8 cellular contexts compared by ENCODE assay signal in the genomic region with DNA sequence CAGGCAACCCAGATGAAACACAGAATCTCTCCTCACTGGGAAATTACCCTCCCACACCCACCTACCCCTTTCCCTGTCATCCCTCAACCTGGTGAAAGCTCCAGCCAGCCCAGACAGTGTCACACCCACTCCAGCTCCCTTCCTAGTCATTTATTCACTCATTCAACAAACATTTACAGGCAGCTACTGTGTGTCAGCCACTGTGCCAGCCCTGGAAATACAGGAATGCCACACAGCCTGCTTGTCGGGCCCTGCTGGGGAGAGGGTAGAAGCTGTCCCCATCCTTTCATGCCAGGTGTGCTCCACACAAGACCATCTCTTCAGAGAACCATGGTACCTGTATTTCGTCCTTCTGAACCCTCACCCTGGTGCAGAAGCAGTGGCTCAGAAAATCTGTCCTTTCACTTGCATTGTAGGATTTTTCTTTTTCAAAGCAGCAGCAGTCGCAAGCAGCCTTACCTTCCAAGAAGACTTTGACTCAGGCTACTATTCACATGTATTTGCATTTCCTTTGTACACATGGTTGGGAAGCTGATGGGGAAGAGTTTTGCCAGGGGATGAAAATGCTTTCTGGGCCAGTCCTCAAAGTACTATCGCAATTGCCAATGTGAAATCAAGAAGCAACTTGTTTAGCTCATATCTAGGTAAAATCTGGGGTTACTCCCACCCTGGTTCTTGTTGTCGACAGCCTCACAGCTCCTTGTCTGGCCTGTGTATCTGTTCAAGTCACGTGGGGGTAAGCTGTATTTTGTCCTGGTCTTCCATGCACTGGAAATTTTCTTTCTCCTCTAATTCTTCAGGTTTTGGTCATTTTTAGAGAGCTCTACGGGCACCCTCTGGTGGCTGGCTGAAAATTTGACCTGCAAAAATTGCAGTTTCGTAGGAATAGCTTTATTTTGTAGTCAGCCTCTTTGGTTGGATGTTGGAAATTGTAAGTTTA.
DNase-seq lines count a peak whose midpoint lies in the region; ATAC-seq, FAIRE-seq and TF ChIP-seq lines count a peak whose summit lies in the region.

No MANE protein-coding gene starts in this region.

- no peak for TF ChIP-seq EP300 in K562 (IDR thresholded peaks at IDR 0.05; ENCODE audit: low read length)

- peak; percentile 84 for FAIRE-seq in K562 (lab: Jason Lieb, UNC)

- no peak overlapping the region for H3K4me3 ChIP-seq in K562

- H3K79me2 ChIP-seq in K562 (ENCODE audit: control insufficient read depth, insufficient read depth, low read length): no peaks in the 10 kb centered on the region

- H3K9me3 ChIP-seq in K562 (replicated peaks; ENCODE audit: control insufficient read depth, insufficient read depth, low read depth, low read length): no peaks in the 10 kb centered on the region; the same call in 1 of the 2 replicates

- peak; percentile 60 to 73 (median 66) for TF ChIP-seq CTCF in K562 (IDR thresholded peaks at IDR 0.05 in 2 of 3, conservative IDR thresholded peaks at IDR 0.05 in 1 of 3; ENCODE audit: insufficient read depth in 2 of 3, low read depth in 1 of 3, low read length in 3 of 3)

- no peaks in the 10 kb centered on the region for H3K27me3 ChIP-seq in K562 (ENCODE audit: control insufficient read depth in 2 of 2, insufficient read depth in 2 of 2, low read length in 2 of 2)

- intact Hi-C loops in K562 (cut with micrococcal nuclease): loop anchor here (1.0 to 5.0 kb wide), 5 partner anchors 52 to 259 kb away; no protein-coding TSS in a partner anchor

- H3K4me1 ChIP-seq in K562 (replicated peaks in 1 of 2; ENCODE audit: control insufficient read depth in 2 of 2, insufficient read depth in 2 of 2, low read length in 2 of 2): peaks cover 0 to 7% of the 10 kb centered on the region in 2 experiments; a peak in 3 of 5 replicates

- H3K9ac ChIP-seq in K562 (ENCODE audit: insufficient read depth in 1 of 2, low read depth in 2 of 2, low read length in 2 of 2): no peak overlapping the region

- TF ChIP-seq RAD21 in K562 (CRISPR knock-in tag; conservative IDR thresholded peaks at IDR 0.05 in 1 of 2, IDR thresholded peaks at IDR 0.05 in 1 of 2): peak; percentile 83 to 90

- POLR2A ChIA-PET in K562 (lab: Yijun Ruan, JAX): interaction anchor here (0.9 to 1.7 kb wide), 4 partner anchors 146 to 249 kb away, joined by 3 to 5 read pairs (median 4); partner anchors contain the start of gene EGLN3

- H3K4me2 ChIP-seq in K562 (ENCODE audit: insufficient read depth, low read length): no peak overlapping the region

- ATAC-seq in K562 (peak; percentile 50; the same call in 2 of the 3 replicates), GM18873 (IDR thresholded peaks at IDR 0.05; ENCODE audit: low FRiP score, unreplicated experiment) (no peak)

- no peak for TF ChIP-seq POLR2A in K562 (conservative IDR thresholded peaks at IDR 0.05)

- peak; percentile 16 for DNase-seq in stimulated activated CD4-positive, alpha-beta T cell treated with anti-CD3 and anti-CD28 coated beads, Interleukin-15, amount 100 ng/mL, for 24 hours
- no peak for DNase-seq in stimulated activated CD4-positive, alpha-beta T cell treated with anti-CD3 and anti-CD28 coated beads, Interleukin-4, amount 100 ng/mL, for 4 hours
- DNase-seq in NCI-H524 (lab: John Stamatoyannopoulos, UW) (peak; percentile 49 to 88), K562 (ENCODE audit: extremely low read depth in 1 of 4, low spot score in 3 of 4) (peak; percentile 43 to 57 (median 52)), hypothalamus (lab: John Stamatoyannopoulos, UW) (peak in 37 of 51 donors; percentile 5 to 72 (median 21)), GM19238 (ENCODE audit: insufficient read length, low spot score) (no peak)
- peak; percentile 35 for DNase-seq in stimulated activated CD8-positive, alpha-beta memory T cell treated with anti-CD3 and anti-CD28 coated beads, Interleukin-4, amount 100 ng/mL, for 48 hours

- no TSS peak for BruUV-seq in K562 (replicated peaks; lab: Mats Ljungman, UMichigan)

- H3K9me1 ChIP-seq in K562 (ENCODE audit: control insufficient read depth, insufficient read depth, low read length): no peaks in the 10 kb centered on the region

- peak overlapping the region; percentile 66 for H2AFZ ChIP-seq in K562 (ENCODE audit: low read depth, low read length)

- H3K36me3 ChIP-seq in K562 (ENCODE audit: control insufficient read depth, insufficient read depth, low read length): no peaks in the 10 kb centered on the region

- no peaks in the 10 kb centered on the region for H4K20me1 ChIP-seq in K562 (replicated peaks; ENCODE audit: control insufficient read depth, insufficient read depth, low read length)

- no peak overlapping the region for H3K27ac ChIP-seq in K562 (ENCODE audit: extremely low read depth, low read depth, low read length)

- CTCF ChIA-PET in K562 (lab: Yijun Ruan, JAX; ENCODE audit: low intra/inter-chr PET ratio): interaction anchor here (0.6 to 1.2 kb wide), 4 partner anchors 151 to 382 kb away, joined by 3 to 8 read pairs (median 4); no protein-coding TSS in a partner anchor

- WGBS in K562 (ENCODE audit: insufficient coverage, low coverage, missing lambda C conversion rate): 40% methylated on average over 7 of the region's 8 CpGs

- in situ Hi-C loops in K562 (cut with MboI): loop anchor here (10.0 kb wide), 1 partner anchor 264 kb away; no protein-coding TSS in a partner anchor

TF ChIP-seq in K562, 482 proteins besides CTCF, POLR2A, EP300 and RAD21 (continues in another document):
- TF ChIP-seq BHLHE40 (IDR thresholded peaks at IDR 0.05; ENCODE audit: low read length) (peak; percentile 44; the same call in 1 of the 2 replicates), USF2 (CRISPR knock-in tag; IDR thresholded peaks at IDR 0.05) (peak; percentile 75), MTF1 (CRISPR knock-in tag; IDR thresholded peaks at IDR 0.05; ENCODE audit: borderline replicate concordance) (no peak), TOE1 (IDR thresholded peaks at IDR 0.05; ENCODE audit: borderline replicate concordance) (peak; percentile 54; the same call in 1 of the 2 replicates), TOE1 (CRISPR knock-in tag; IDR thresholded peaks at IDR 0.05; ENCODE audit: borderline replicate concordance, low read depth) (no peak), CBFA2T2 (conservative IDR thresholded peaks at IDR 0.05) (0 out of 2 replicates have a peak, but pooled peaks have one; percentile 18), ZNF224 (CRISPR knock-in tag; IDR thresholded peaks at IDR 0.05) (no peak), SMC3 (conservative IDR thresholded peaks at IDR 0.05; ENCODE audit: insufficient read depth, low read depth, low read length) (peak; percentile 66), RAD51 (IDR thresholded peaks at IDR 0.05; ENCODE audit: borderline replicate concordance, low read depth) (peak; percentile 67), NFIC (IDR thresholded peaks at IDR 0.05) (no peak), L3MBTL2 (IDR thresholded peaks at IDR 0.05) (peak; percentile 70)
- TF ChIP-seq, protein P1, sequence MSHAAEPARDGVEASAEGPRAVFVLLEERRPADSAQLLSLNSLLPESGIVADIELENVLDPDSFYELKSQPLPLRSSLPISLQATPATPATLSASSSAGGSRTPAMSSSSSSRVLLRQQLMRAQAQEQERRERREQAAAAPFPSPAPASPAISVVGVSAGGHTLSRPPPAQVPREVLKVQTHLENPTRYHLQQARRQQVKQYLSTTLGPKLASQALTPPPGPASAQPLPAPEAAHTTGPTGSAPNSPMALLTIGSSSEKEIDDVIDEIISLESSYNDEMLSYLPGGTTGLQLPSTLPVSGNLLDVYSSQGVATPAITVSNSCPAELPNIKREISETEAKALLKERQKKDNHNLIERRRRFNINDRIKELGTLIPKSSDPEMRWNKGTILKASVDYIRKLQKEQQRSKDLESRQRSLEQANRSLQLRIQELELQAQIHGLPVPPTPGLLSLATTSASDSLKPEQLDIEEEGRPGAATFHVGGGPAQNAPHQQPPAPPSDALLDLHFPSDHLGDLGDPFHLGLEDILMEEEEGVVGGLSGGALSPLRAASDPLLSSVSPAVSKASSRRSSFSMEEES (CRISPR knock-in tag; IDR thresholded peaks at IDR 0.05): peak; percentile 58
- TF ChIP-seq, protein P2, sequence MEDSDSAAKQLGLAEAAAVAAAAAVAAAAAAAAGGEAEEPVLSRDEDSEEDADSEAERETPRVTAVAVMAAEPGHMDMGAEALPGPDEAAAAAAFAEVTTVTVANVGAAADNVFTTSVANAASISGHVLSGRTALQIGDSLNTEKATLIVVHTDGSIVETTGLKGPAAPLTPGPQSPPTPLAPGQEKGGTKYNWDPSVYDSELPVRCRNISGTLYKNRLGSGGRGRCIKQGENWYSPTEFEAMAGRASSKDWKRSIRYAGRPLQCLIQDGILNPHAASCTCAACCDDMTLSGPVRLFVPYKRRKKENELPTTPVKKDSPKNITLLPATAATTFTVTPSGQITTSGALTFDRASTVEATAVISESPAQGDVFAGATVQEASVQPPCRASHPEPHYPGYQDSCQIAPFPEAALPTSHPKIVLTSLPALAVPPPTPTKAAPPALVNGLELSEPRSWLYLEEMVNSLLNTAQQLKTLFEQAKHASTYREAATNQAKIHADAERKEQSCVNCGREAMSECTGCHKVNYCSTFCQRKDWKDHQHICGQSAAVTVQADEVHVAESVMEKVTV (CRISPR knock-in tag; IDR thresholded peaks at IDR 0.05): peak; percentile 69

Comparison
In these comparisons a context has a peak if more than half of its experiments do, and no peak if none do; other contexts are left out.
1. DNase-seq: peak in stimulated activated CD4-positive, alpha-beta T cell treated with anti-CD3 and anti-CD28 coated beads, Interleukin-15, amount 100 ng/mL, for 24 hours (single experiment), NCI-H524 (2 of 2), K562 (4 of 4), hypothalamus (37 of 51) and stimulated activated CD8-positive, alpha-beta memory T cell treated with anti-CD3 and anti-CD28 coated beads, Interleukin-4, amount 100 ng/mL, for 48 hours (single experiment); none in stimulated activated CD4-positive, alpha-beta T cell treated with anti-CD3 and anti-CD28 coated beads, Interleukin-4, amount 100 ng/mL, for 4 hours (0 of 2) and GM19238 (single experiment).